ENCODE assay signal across 15 cellular contexts in the genomic region with DNA sequence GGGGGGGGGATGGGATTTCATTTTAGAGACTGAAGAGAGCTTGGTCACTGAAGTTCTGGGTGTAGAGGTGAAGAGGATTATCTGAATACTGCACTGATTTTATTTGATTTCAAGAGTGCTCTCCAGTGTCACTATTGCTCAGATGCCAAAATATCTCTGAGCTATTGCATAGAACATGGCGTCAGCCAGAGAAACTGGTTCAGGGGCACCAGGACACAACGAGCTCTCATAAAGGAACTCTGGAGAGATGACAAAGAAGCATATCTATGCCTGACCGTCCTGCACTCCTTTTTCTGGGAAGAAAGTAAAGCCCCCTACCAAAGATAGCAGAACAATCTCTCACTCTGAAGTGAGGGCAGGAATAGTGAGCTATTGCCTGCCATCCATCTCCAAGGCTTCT. TPM values are rescaled to one million over a fixed set of nuclear protein-coding genes. Genes with fewer than 3 reads are reported as not detected.
DNase-seq lines count a peak whose midpoint lies in the region; ATAC-seq, FAIRE-seq and TF ChIP-seq lines count a peak whose summit lies in the region.
"Had no signal": no experiment of that assay in that cellular context is flagged by ENCODE, and none has a peak within 500 bp of the region (broad histone marks: within the 10 kb centered on the region; RNA-seq: fewer than 3 reads in every experiment).

No MANE protein-coding gene starts in this region.

- TF ChIP-seq POLR2A in H1 (IDR thresholded peaks at IDR 0.05; ENCODE audit: control extremely low read depth in 1 of 2, low read depth in 2 of 2, low read length in 2 of 2): no peak
- no peak for TF ChIP-seq POLR2A in transverse colon (IDR thresholded peaks at IDR 0.05)

- peak overlapping the region; percentile 34 for H4K91ac ChIP-seq in H1 (replicated peaks; ENCODE audit: insufficient read length, low read length)

- H4K8ac ChIP-seq in H1 (ENCODE audit: extremely low read depth, insufficient read depth, low read length): peak overlapping the region; percentile 61; the same call in 1 of the 2 replicates

- H2BK20ac ChIP-seq in H1 (ENCODE audit: low read length): peak overlapping the region; percentile 15; the same call in 1 of the 2 replicates

- peak overlapping the region; percentile 67 to 72 for H3K4me2 ChIP-seq in H1 (ENCODE audit: insufficient read depth in 1 of 2, low read depth in 2 of 2, low read length in 2 of 2)

- H3K4me1 ChIP-seq in H1 (replicated peaks in 1 of 4; ENCODE audit: control insufficient read depth in 3 of 4, insufficient read depth in 4 of 4, low read length in 3 of 4): peaks cover 0 to 2% (median 0%) of the 10 kb centered on the region in 4 experiments; a peak in 5 of 7 replicates
- H3K4me1 ChIP-seq in lung (ENCODE audit: control insufficient read depth in 2 of 2, insufficient read depth in 2 of 2, low read length in 2 of 2): peaks cover 0 to 2% of the 10 kb centered on the region in 2 donors
- H3K4me1 ChIP-seq in transverse colon: peaks cover 0 to 29% (median 8%) of the 10 kb centered on the region in 4 donors

- H3K27me3 Mint-ChIP-seq in chondrocyte (ENCODE audit: low read depth): peaks cover 28% of the 10 kb centered on the region
- H3K27me3 Mint-ChIP-seq: stimulated activated naive CD8-positive, alpha-beta T cell treated with anti-CD3 and anti-CD28 coated beads, Interleukin-15, amount 100 ng/mL, for 72 hours had no signal

- no peak overlapping the region for H2AK5ac ChIP-seq in H1 (ENCODE audit: low read depth, low read length)

- H3K9me3 ChIP-seq in H1 (ENCODE audit: insufficient read depth in 2 of 2, low read depth in 1 of 2, low read length in 1 of 2): no peaks in the 10 kb centered on the region; a peak in 1 of 4 replicates
- no peaks in the 10 kb centered on the region for H3K9me3 ChIP-seq in lung (ENCODE audit: control insufficient read depth in 2 of 2, insufficient read depth in 1 of 2, low read length in 1 of 2)
- no peaks in the 10 kb centered on the region for H3K9me3 ChIP-seq in transverse colon

- no peak overlapping the region for H4K5ac ChIP-seq in H1 (ENCODE audit: insufficient read length, low read depth, low read length)

- in situ Hi-C loops in transverse colon (cut with MboI; ENCODE audit: low pct_ligation_motif_present in 1 of 4, low pct_unique_long_range_greater_than_20kb in 1 of 4, low sequenced_read_pairs in 3 of 4): loop anchor here in 1 of 4 donors (5.0 kb wide), 1 partner anchor 59 kb away; no protein-coding TSS in a partner anchor

- CTCF ChIA-PET in RWPE1 (lab: Yijun Ruan, JAX): interaction anchor here (0.7 to 1.9 kb wide), 3 partner anchors 8 to 61 kb away, joined by 4 to 11 read pairs (median 6); no protein-coding TSS in a partner anchor
- CTCF ChIA-PET in H1 (lab: Charles Lee; ENCODE audit: partially characterized antibody): interaction anchor here (0.6 to 10.7 kb wide), 12 partner anchors 11 to 115 kb away, joined by 3 to 290 read pairs (median 5); partner anchors contain the start of genes ACIN1, C14orf119 and CEBPE

- TF ChIP-seq EP300 in H1 (IDR thresholded peaks at IDR 0.05; ENCODE audit: borderline replicate concordance in 1 of 2, low read depth in 2 of 2, low read length in 2 of 2) (no peak), transverse colon (IDR thresholded peaks at IDR 0.05; ENCODE audit: low read depth) (no peak)

- no peak overlapping the region; the same call in 1 of the 2 replicates for H2BK5ac ChIP-seq in H1 (ENCODE audit: low read depth, low read length)

- H3K4me1 Mint-ChIP-seq in chondrocyte (ENCODE audit: low read depth): peaks cover 24% of the 10 kb centered on the region

- no peak overlapping the region for H2BK15ac ChIP-seq in H1 (ENCODE audit: low read length)

- no peak overlapping the region for H3K27ac Mint-ChIP-seq in chondrocyte (ENCODE audit: unreplicated experiment)
- H3K27ac Mint-ChIP-seq: stimulated activated naive CD8-positive, alpha-beta T cell treated with anti-CD3 and anti-CD28 coated beads, Interleukin-15, amount 100 ng/mL, for 72 hours had no signal

- peak overlapping the region; percentile 24 for H3K56ac ChIP-seq in H1 (replicated peaks; ENCODE audit: insufficient read length, low read depth, low read length)

- H3K79me2 ChIP-seq in H1 (ENCODE audit: control insufficient read depth in 1 of 2, insufficient read depth in 2 of 2, low read length in 2 of 2): peaks cover 5 to 54% of the 10 kb centered on the region in 2 experiments

- no peak overlapping the region for H2AFZ ChIP-seq in H1 (ENCODE audit: low read length)

- intact Hi-C loops in transverse colon (cut with DNase I; ENCODE audit: low total_unique reads): no loop called here

- H3K79me1 ChIP-seq in H1 (ENCODE audit: low read depth, low read length): 0 out of 2 replicates have a peak, but pooled peaks cover 3% of the 10 kb centered on the region

- no peak overlapping the region for H3K18ac ChIP-seq in H1 (ENCODE audit: extremely low read depth, low read length)

- H3K23ac ChIP-seq in H1 (ENCODE audit: insufficient read length): no peak overlapping the region

- no peak for TF ChIP-seq RAD21 in H1 (IDR thresholded peaks at IDR 0.05 in 1 of 2, conservative IDR thresholded peaks at IDR 0.05 in 1 of 2; ENCODE audit: low read depth in 2 of 2, low read length in 2 of 2)

- H3K36me3 ChIP-seq in H1 (ENCODE audit: control insufficient read depth in 2 of 4, insufficient read depth in 4 of 4, low read length in 3 of 4): peaks cover 0 to 4% (median 0%) of the 10 kb centered on the region in 4 experiments; a peak in 1 of 8 replicates
- no peaks in the 10 kb centered on the region for H3K36me3 ChIP-seq in lung (ENCODE audit: control insufficient read depth in 2 of 2, insufficient read depth in 2 of 2, low read length in 2 of 2)
- no peaks in the 10 kb centered on the region for H3K36me3 ChIP-seq in transverse colon

- H3K27ac ChIP-seq in RWPE1 (0 out of 2 replicates have a peak overlapping the region, but pooled peaks have one; percentile 31), H1 (ENCODE audit: low read depth, low read length) (no peak overlapping the region), lung (ENCODE audit: low read depth in 1 of 2, low read length in 1 of 2) (peak overlapping the region; percentile 11 to 40), transverse colon (peak overlapping the region in 1 of 4 donors; percentile 25)

- peaks cover 0 to 8% of the 10 kb centered on the region in 2 experiments for H4K20me1 ChIP-seq in H1 (replicated peaks in 1 of 2; ENCODE audit: control insufficient read depth in 1 of 2, insufficient read depth in 2 of 2, low read length in 2 of 2)

- H2BK12ac ChIP-seq in H1 (ENCODE audit: low read depth, low read length): no peak overlapping the region

- no peaks in the 10 kb centered on the region for H3K36me3 Mint-ChIP-seq in chondrocyte (ENCODE audit: low read depth)

- peak overlapping the region; percentile 52 to 83 (median 62) for H3K4me3 ChIP-seq in H1 (ENCODE audit: extremely low read depth in 1 of 4, insufficient read depth in 2 of 4, low read depth in 3 of 4, low read length in 4 of 4)
- no peak overlapping the region for H3K4me3 ChIP-seq in lung
- peak overlapping the region in 1 of 4 donors; percentile 62 for H3K4me3 ChIP-seq in transverse colon

- FAIRE-seq in H1 (lab: Jason Lieb, UNC): no peak

- POLR2A ChIA-PET in RWPE1 (lab: Yijun Ruan, JAX; ENCODE audit: low non-redundant PET) (interaction anchor here (0.9 kb wide), 1 partner anchor 12 kb away, joined by 3 read pairs; no protein-coding TSS in a partner anchor), H1 (lab: Charles Lee; ENCODE audit: partially characterized antibody) (interaction anchor here (0.9 to 2.3 kb wide), 11 partner anchors 9 to 139 kb away, joined by 3 to 10 read pairs (median 4); partner anchors contain the start of gene PABPN1)

- H3K27me3 ChIP-seq in H1 (replicated peaks in 1 of 4; ENCODE audit: control insufficient read depth in 3 of 4, extremely low read depth in 1 of 4, insufficient read depth in 3 of 4, low read length in 3 of 4) (no peaks in the 10 kb centered on the region), lung (ENCODE audit: control insufficient read depth, insufficient read depth) (no peaks in the 10 kb centered on the region), transverse colon (peaks cover 6% of the 10 kb centered on the region)

- H3K4me3 Mint-ChIP-seq in chondrocyte (ENCODE audit: unreplicated experiment): no peak overlapping the region
- H3K4me3 Mint-ChIP-seq: stimulated activated naive CD8-positive, alpha-beta T cell treated with anti-CD3 and anti-CD28 coated beads, Interleukin-15, amount 100 ng/mL, for 72 hours; WTC11 had no signal

- peak overlapping the region; percentile 44 for H3K4ac ChIP-seq in H1 (replicated peaks; ENCODE audit: insufficient read length, low read depth, low read length)

- H3K9me3 Mint-ChIP-seq in chondrocyte (ENCODE audit: low read depth): no peaks in the 10 kb centered on the region
- H3K9me3 Mint-ChIP-seq: stimulated activated naive CD8-positive, alpha-beta T cell treated with anti-CD3 and anti-CD28 coated beads, Interleukin-15, amount 100 ng/mL, for 72 hours; WTC11 had no signal

- H3K23me2 ChIP-seq in H1 (ENCODE audit: low read depth, low read length): peaks cover 6% of the 10 kb centered on the region; the same call in 1 of the 2 replicates

- peak overlapping the region; percentile 28 for H2BK120ac ChIP-seq in H1 (replicated peaks; ENCODE audit: low read depth, low read length)

- DNase-seq in RWPE1 (ENCODE audit: low spot score): no peak
- peak in 1 of 2 experiments; percentile 38 for DNase-seq in H1 (ENCODE audit: low read depth in 1 of 2, low spot score in 2 of 2)
- no peak for DNase-seq in lung (ENCODE audit: low spot score)
- DNase-seq in superior temporal gyrus (ENCODE audit: extremely low spot score): peak; percentile 50
- no peak for DNase-seq in transverse colon
- DNase-seq in chondrocyte (ENCODE audit: low spot score): no peak
- DNase-seq: kidney glomerular epithelial cell; NCI-H1092 treated with DMSO at 0.1 percent for 48 hours; NCI-H526; nucleus accumbens; SHP77 treated with DMSO at 0.1 percent for 48 hours; stimulated activated CD4-positive, alpha-beta T cell treated with anti-CD3 and anti-CD28 coated beads, Interleukin-4, amount 100 ng/mL, for 24 hours; stimulated activated naive CD8-positive, alpha-beta T cell treated with anti-CD3 and anti-CD28 coated beads, Interleukin-15, amount 100 ng/mL, for 72 hours had no signal

- H3K9ac ChIP-seq in H1 (replicated peaks in 1 of 4; ENCODE audit: extremely low read depth in 1 of 4, low read depth in 3 of 4, low read length in 3 of 4): peak overlapping the region in 1 of 4 experiments; percentile 55; a peak in 2 of 7 replicates

- no peak for TF ChIP-seq CTCF in RWPE1 (conservative IDR thresholded peaks at IDR 0.05; ENCODE audit: low read depth)
- TF ChIP-seq CTCF in H1 (IDR thresholded peaks at IDR 0.05; ENCODE audit: control extremely low read depth in 1 of 3, insufficient read depth in 1 of 3, low read depth in 1 of 3, low read length in 3 of 3): no peak
- no peak for TF ChIP-seq CTCF in lung (IDR thresholded peaks at IDR 0.05; ENCODE audit: control extremely low read depth, extremely low read depth)
- no peak for TF ChIP-seq CTCF in transverse colon (IDR thresholded peaks at IDR 0.05)
- TF ChIP-seq CTCF in chondrocyte (IDR thresholded peaks at IDR 0.05): no peak

- WGBS in H1 (ENCODE audit: extremely low coverage in 1 of 2, insufficient coverage in 1 of 2, insufficient read length in 1 of 2, insufficient replicate concordance in 2 of 2, low coverage in 1 of 2, low lambda C conversion rate in 2 of 2, missing lambda C conversion rate in 1 of 2), 2 experiments: 44% methylated on average over 3 of the region's 3 CpGs; no CpG with 5 or more reads in 1 of the 2 experiments
- WGBS in lung, 2 donors: 47 to 81% methylated on average over 3 of the region's 3 CpGs
- WGBS in transverse colon (ENCODE audit: low coverage in 1 of 2), 2 donors: 73% methylated on average over 3 of the region's 3 CpGs; no CpG with 5 or more reads in 1 of the 2 donors

- peak overlapping the region; percentile 18 for H3K14ac ChIP-seq in H1 (ENCODE audit: insufficient read length)

- ATAC-seq in lung (ENCODE audit: insufficient read depth, low FRiP score) (no peak), GM18517 (IDR thresholded peaks at IDR 0.05; ENCODE audit: unreplicated experiment) (no peak)
- ATAC-seq: stimulated activated naive CD8-positive, alpha-beta T cell treated with anti-CD3 and anti-CD28 coated beads, Interleukin-15, amount 100 ng/mL, for 72 hours; WTC11 had no signal

RNA-seq across cellular contexts. Expression of gene SLC7A8, which starts 2.0 kb away (rescaled TPM):
- 204 and 209 TPM in 2 replicates for total RNA-seq in H1 (2021; fragmentation: NEBNext Ultra II Directional; extraction: Animal tissue kit (Norgen Biotek cat#: 25700))
- polyA plus RNA-seq in H1 (2011; rRNA removed): 181 and 182 TPM in 2 replicates
- polyA plus RNA-seq in H1 (2011; cell fraction: cytosol; rRNA removed): 72.1 TPM
- 146 TPM for polyA plus RNA-seq in H1 (2011; cell fraction: nucleus; rRNA removed)
- 162 to 194 TPM (median 173 TPM) in 4 replicates for polyA plus RNA-seq in H1 (2012, experiment 1 of 2)
- 152 TPM for polyA plus RNA-seq in H1 (2012, experiment 2 of 2)
- 383 TPM for polyA plus RNA-seq in H1 (2013, experiment 1 of 2)
- polyA plus RNA-seq in H1 (2013, experiment 2 of 2): 341 TPM
- 234 and 286 TPM in 2 replicates for polyA minus RNA-seq in H1 (2011; rRNA and poly(A)+ RNA removed)
- polyA minus RNA-seq in H1 (2011; cell fraction: cytosol; rRNA and poly(A)+ RNA removed): 176 TPM
- polyA minus RNA-seq in H1 (2011; cell fraction: nucleus; rRNA and poly(A)+ RNA removed): 79.9 TPM
- total RNA-seq in lung: 10 to 100 TPM; 54.4 to 74.0 TPM
- polyA plus RNA-seq in lung: 10 to 100 TPM; 28.1 to 29.5 TPM
- 10 to 100 TPM in 3 of 4 donors, 1 to 10 TPM in 1; 5.2 to 29.1 (median 14.2) TPM for total RNA-seq in transverse colon
- total RNA-seq in chondrocyte: 0.31 to 0.89 TPM (median 0.45 TPM) in 3 replicates

RNA-seq across cellular contexts. Expression of gene RNF212B, which starts 56.3 kb away (rescaled TPM):
- 1.2 TPM in 1 of 2 replicates, not detected in the other for total RNA-seq in H1 (2021; fragmentation: NEBNext Ultra II Directional; extraction: Animal tissue kit (Norgen Biotek cat#: 25700))
- polyA plus RNA-seq in H1 (2011; rRNA removed) (0.36 and 0.95 TPM in 2 replicates), lung (under 1 TPM in 1 of 2 donors, not detected in 1; 0.09 TPM)
- polyA plus RNA-seq in H1 (2011; cell fraction: cytosol; rRNA removed): 0.32 TPM
- 0.36 TPM for polyA plus RNA-seq in H1 (2011; cell fraction: nucleus; rRNA removed)
- polyA plus RNA-seq in H1 (2012, experiment 1 of 2): 0.20 to 1.1 TPM (median 0.38 TPM) in 3 of 4 replicates, not detected in the other
- polyA plus RNA-seq in H1 (2012, experiment 2 of 2): 0.20 TPM
- 0.34 TPM for polyA plus RNA-seq in H1 (2013, experiment 1 of 2)
- 0.55 TPM for polyA plus RNA-seq in H1 (2013, experiment 2 of 2)
- polyA minus RNA-seq in H1 (2011; rRNA and poly(A)+ RNA removed): 0.44 and 0.95 TPM in 2 replicates
- polyA minus RNA-seq in H1 (2011; cell fraction: cytosol; rRNA and poly(A)+ RNA removed): not detected
- polyA minus RNA-seq in H1 (2011; cell fraction: nucleus; rRNA and poly(A)+ RNA removed): not detected
- total RNA-seq in lung (not detected), transverse colon (not detected), chondrocyte (not detected in 3 replicates)
